ENCODE assay signal across 9 cellular contexts in genomic region chr5:157563373-157564148, GRCh38. TPM values are rescaled to one million over a fixed set of nuclear protein-coding genes. Genes with fewer than 3 reads are reported as not detected.
A peak's percentile ranks its signal among the peaks of the same experiment; 100 is the strongest.
DNase-seq lines count a peak whose midpoint lies in the region; ATAC-seq and TF ChIP-seq lines count a peak whose summit lies in the region.
"Had no signal": no experiment of that assay in that cellular context is flagged by ENCODE, and none has a peak within 500 bp of the region (broad histone marks: within the 10 kb centered on the region; RNA-seq: fewer than 3 reads in every experiment).

No MANE protein-coding gene starts in this region.

- no peak overlapping the region for H3K4me3 Mint-ChIP-seq in activated B cell treated with CpG ODN at 0.5 μM for 24 hours

- ATAC-seq in activated B cell treated with CpG ODN at 0.5 μM for 24 hours (ENCODE audit: low read depth) (no peak), GM18502 (IDR thresholded peaks at IDR 0.05; ENCODE audit: poor library complexity, unreplicated experiment) (no peak)

- in situ Hi-C loops in G401 (cut with HindIII; ENCODE audit: low sequenced_read_pairs): no loop called here

- peak overlapping the region; percentile 23 for H3K4me3 ChIP-seq in skeletal muscle satellite cell (ENCODE audit: low read length)

- intact Hi-C loops in activated B cell treated with CpG ODN at 0.5 μM for 24 hours (cut with micrococcal nuclease): no loop called here

- POLR2A ChIA-PET in activated B cell treated with CpG ODN at 0.5 μM for 24 hours (lab: Charles Lee): interaction anchor here (0.6 to 1.4 kb wide), 2 partner anchors 30 to 33 kb away, joined by 3 to 4 read pairs; no protein-coding TSS in a partner anchor

- TF ChIP-seq CTCF in activated B cell treated with CpG ODN at 0.5 μM for 24 hours (IDR thresholded peaks at IDR 0.05): no peak

- peaks cover 62% of the 10 kb centered on the region for H3K4me1 ChIP-seq in skeletal muscle satellite cell (ENCODE audit: control insufficient read depth, insufficient read depth, low read length)

- H3K4me1 Mint-ChIP-seq in activated B cell treated with CpG ODN at 0.5 μM for 24 hours: peaks cover 91% of the 10 kb centered on the region

- no peaks in the 10 kb centered on the region for H3K9me3 ChIP-seq in skeletal muscle satellite cell (replicated peaks; ENCODE audit: low read length)

- no peaks in the 10 kb centered on the region for H3K9me3 Mint-ChIP-seq in activated B cell treated with CpG ODN at 0.5 μM for 24 hours

- DNase-seq in G401 (ENCODE audit: low spot score) (peak; percentile 90), activated B cell treated with CpG ODN at 0.5 μM for 24 hours (no peak), glomerular visceral epithelial cell (ENCODE audit: extremely low spot score) (peak; percentile 68), NCI-H2171 (lab: John Stamatoyannopoulos, UW) (no peak)
- DNase-seq in activated CD4-positive, alpha-beta T cell treated with anti-CD3 and anti-CD28 coated beads for 4 hours: no peak
- no peak for DNase-seq in effector CD8-positive, alpha-beta T cell (lab: John Stamatoyannopoulos, UW)
- DNase-seq: stimulated activated CD4-positive, alpha-beta T cell treated with anti-CD3 and anti-CD28 coated beads, Interleukin-2, amount 100 ng/mL, for 24 hours had no signal

- H3K4me2 ChIP-seq in skeletal muscle satellite cell (ENCODE audit: low read length): peak overlapping the region; percentile 56

- no peaks in the 10 kb centered on the region for H3K27me3 ChIP-seq in skeletal muscle satellite cell (ENCODE audit: control insufficient read depth, insufficient read depth, low read length)

- H3K9ac ChIP-seq in skeletal muscle satellite cell (ENCODE audit: low read depth, low read length): peak overlapping the region; percentile 46

- no peaks in the 10 kb centered on the region for H3K27me3 Mint-ChIP-seq in activated B cell treated with CpG ODN at 0.5 μM for 24 hours

- H3K36me3 ChIP-seq in skeletal muscle satellite cell (ENCODE audit: insufficient read depth, low read length): peaks cover 31% of the 10 kb centered on the region

- CTCF ChIA-PET in activated B cell treated with CpG ODN at 0.5 μM for 24 hours (lab: Charles Lee): interaction anchor here (0.6 to 1.1 kb wide), 2 partner anchors 45 to 83 kb away, joined by 3 to 4 read pairs; no protein-coding TSS in a partner anchor

- H3K36me3 Mint-ChIP-seq in activated B cell treated with CpG ODN at 0.5 μM for 24 hours (ENCODE audit: low read depth): peaks cover 86% of the 10 kb centered on the region

- peak overlapping the region; percentile 47 for H3K27ac Mint-ChIP-seq in activated B cell treated with CpG ODN at 0.5 μM for 24 hours

RNA-seq across cellular contexts. Expression of gene ADAM19, which starts 12.0 kb away (rescaled TPM):
- 0.17 and 0.55 TPM in 2 replicates for total RNA-seq in G401 (2014; rRNA removed; shearing (Covaris generic))
- total RNA-seq in activated B cell treated with CpG ODN at 0.5 μM for 24 hours: 115 and 136 TPM in 2 replicates
- total RNA-seq in skeletal muscle satellite cell (2012; rRNA removed): 0.76 and 7.6 TPM in 2 replicates

Comparison
In these comparisons a context has a peak if more than half of its experiments do, and no peak if none do; other contexts are left out.
1. DNase-seq: peak in G401 (single experiment) and glomerular visceral epithelial cell (single experiment); none in activated B cell treated with CpG ODN at 0.5 μM for 24 hours (single experiment), activated CD4-positive, alpha-beta T cell treated with anti-CD3 and anti-CD28 coated beads for 4 hours (0 of 2), NCI-H2171 (single experiment) and effector CD8-positive, alpha-beta T cell (single experiment).
2. RNA of gene ADAM19, which starts 12.0 kb away (total RNA-seq): 115 to 136 TPM in activated B cell treated with CpG ODN at 0.5 μM for 24 hours; 0.17 to 0.55 TPM in G401; every median in the first group is over 10 times any median in the second.